ENCODE assay signal across 8 cellular contexts in the genomic region with DNA sequence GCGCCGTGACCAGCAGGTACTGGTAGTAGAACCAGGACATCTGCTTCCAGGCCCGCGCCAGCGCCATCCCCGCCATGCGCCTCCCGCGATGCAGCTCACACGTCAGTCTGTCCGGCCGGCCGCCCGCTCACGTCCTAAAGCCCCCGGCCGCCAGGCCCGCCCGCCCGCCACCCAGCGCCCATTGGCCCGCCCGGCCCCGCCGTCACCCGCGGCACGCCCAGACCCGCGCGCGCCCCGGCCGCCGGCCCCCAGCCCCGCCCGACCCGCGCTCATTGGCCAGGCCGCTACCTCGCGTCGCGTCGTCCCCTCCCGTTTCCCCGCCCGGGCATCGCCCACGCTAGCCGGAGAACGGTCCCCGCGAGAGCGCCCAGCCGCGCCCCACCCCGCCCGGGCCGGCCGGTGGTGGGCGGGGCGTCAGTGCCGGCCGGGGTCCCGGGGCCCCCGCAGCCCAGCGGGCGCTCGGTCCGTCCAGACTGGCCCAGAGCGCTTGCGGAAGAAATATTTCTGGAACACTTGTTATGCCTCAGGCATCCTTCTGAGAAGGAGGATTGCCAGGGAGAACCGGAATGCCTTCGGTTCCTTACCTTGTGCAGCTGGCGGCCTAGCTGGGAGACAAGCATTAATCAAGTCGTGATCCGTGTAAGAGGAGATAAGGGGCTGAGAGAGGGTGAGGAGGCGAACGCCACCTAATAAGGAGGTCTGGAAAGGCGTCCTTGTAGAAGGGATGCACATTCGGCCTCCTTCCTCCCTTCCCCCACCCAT. TPM values are rescaled to one million over a fixed set of nuclear protein-coding genes. Genes with fewer than 3 reads are reported as not detected.
DNase-seq lines count a peak whose midpoint lies in the region; ATAC-seq, FAIRE-seq and TF ChIP-seq lines count a peak whose summit lies in the region.

SPTSSA (minus strand) TSS at position 109 of the 762 bp plus-strand sequence; CDS start at position 76, 33 bp downstream.

- TF ChIP-seq CTCF in VCaP (conservative IDR thresholded peaks at IDR 0.05) = no peak

- H3K4me3 ChIP-seq in ACC112 (ENCODE audit: low read depth, low read length) (peak within 1 kb of the TSS; percentile 98), iPS-20b (ENCODE audit: low read length) (peak within 1 kb of the TSS; percentile 94), small intestine (ENCODE audit: low read depth in 1 of 2, low read length in 2 of 2) (peak within 1 kb of the TSS; percentile 92 to 99)

- peaks cover 25% of the 10 kb centered on the region for H3K4me1 ChIP-seq in ACC112 (ENCODE audit: control insufficient read depth, insufficient read depth, low read length, unreplicated experiment)
- H3K4me1 ChIP-seq in iPS-20b (ENCODE audit: insufficient read depth, low read length) = peaks cover 9% of the 10 kb centered on the region; the same call in 1 of the 2 replicates
- no peaks in the 10 kb centered on the region for H3K4me1 ChIP-seq in small intestine (ENCODE audit: control insufficient read depth in 2 of 2, insufficient read depth in 1 of 2, low read depth in 1 of 2, low read length in 1 of 2)

- peaks cover 43% of the 10 kb centered on the region for H3K79me2 ChIP-seq in ACC112 (ENCODE audit: control insufficient read depth, insufficient read depth, low read length, unreplicated experiment)

- H3K9ac ChIP-seq in iPS-20b (ENCODE audit: low read depth, low read length) = peak within 1 kb of the TSS; percentile 87

- 0 to 1% (median 1%) methylated on average over 52 to 82 of the region's 82 CpGs for WGBS in small intestine, 3 donors

- H3K27me3 ChIP-seq in ACC112 (ENCODE audit: insufficient read depth, low read length) = no peaks in the 10 kb centered on the region
- no peaks in the 10 kb centered on the region for H3K27me3 ChIP-seq in iPS-20b (ENCODE audit: insufficient read depth, low read length)
- no peaks in the 10 kb centered on the region for H3K27me3 ChIP-seq in small intestine (ENCODE audit: control insufficient read depth in 2 of 2, insufficient read depth in 2 of 2, low read length in 2 of 2)

- peak; percentile 83 for DNase-seq in NCI-H2171 treated with DMSO at 0.1 percent for 48 hours (lab: John Stamatoyannopoulos, UW)
- DNase-seq in T47D (ENCODE audit: low read depth in 1 of 2, low spot score in 1 of 2) = peak; percentile 95 to 96
- DNase-seq in small intestine = peak; percentile 91

- H3K27ac ChIP-seq in ACC112 (ENCODE audit: low read depth, low read length) (peak within 1 kb of the TSS; percentile 81), VCaP (peak within 1 kb of the TSS; percentile 83), iPS-20b (ENCODE audit: low read length) (peak within 1 kb of the TSS; percentile 72), small intestine (ENCODE audit: low read depth in 1 of 2, low read length in 1 of 2) (peak within 1 kb of the TSS; percentile 95 to 97)

- ATAC-seq in GM18870 (IDR thresholded peaks at IDR 0.05; ENCODE audit: unreplicated experiment) (peak; percentile 50), HG03108 (IDR thresholded peaks at IDR 0.05; ENCODE audit: unreplicated experiment) (peak; percentile 86)

- no peaks in the 10 kb centered on the region for H3K9me3 ChIP-seq in iPS-20b (ENCODE audit: insufficient read depth, low read depth, low read length)
- no peaks in the 10 kb centered on the region for H3K9me3 ChIP-seq in small intestine (ENCODE audit: control insufficient read depth, low read depth)

- FAIRE-seq in small intestine (lab: Jason Lieb, UNC) = no peak

- H3K36me3 ChIP-seq in ACC112 (ENCODE audit: insufficient read depth, low read length) (no peaks in the 10 kb centered on the region; the same call in 1 of the 2 replicates), iPS-20b (ENCODE audit: insufficient read depth, low read depth, low read length) (peaks cover 3% of the 10 kb centered on the region; the same call in 1 of the 2 replicates), small intestine (ENCODE audit: control insufficient read depth in 2 of 2, insufficient read depth in 2 of 2, low read length in 2 of 2) (no peaks in the 10 kb centered on the region)

- in situ Hi-C loops in T47D (cut with HindIII; ENCODE audit: low pct_unique_long_range_greater_than_20kb, low sequenced_read_pairs) = no loop called here

- H2AFZ ChIP-seq in ACC112 (ENCODE audit: low read length, unreplicated experiment) = peak within 1 kb of the TSS; percentile 95

RNA-seq across cellular contexts. Expression of gene SPTSSA, which starts in this region (rescaled TPM):
- 10 to 100 TPM; 30.5 to 40.8 (median 36.7) TPM for polyA plus RNA-seq in small intestine

Comparison
In these comparisons a context has a peak if more than half of its experiments do, and no peak if none do; other contexts are left out.
1. Peak in every context shown above with its lines: DNase-seq, ATAC-seq, H3K4me3 ChIP-seq and H3K27ac ChIP-seq.